Comparison of ENCODE assay signal across 1 cellular context in genomic region chr12:96230646-96231045, GRCh38.
TF ChIP-seq lines count a peak whose summit lies in the region.

No MANE protein-coding gene starts in this region.

TF ChIP-seq in WTC11, 78 proteins besides CTCF, POLR2A, EP300 and RAD21 (continued from another document):
- TF ChIP-seq, protein P1, sequence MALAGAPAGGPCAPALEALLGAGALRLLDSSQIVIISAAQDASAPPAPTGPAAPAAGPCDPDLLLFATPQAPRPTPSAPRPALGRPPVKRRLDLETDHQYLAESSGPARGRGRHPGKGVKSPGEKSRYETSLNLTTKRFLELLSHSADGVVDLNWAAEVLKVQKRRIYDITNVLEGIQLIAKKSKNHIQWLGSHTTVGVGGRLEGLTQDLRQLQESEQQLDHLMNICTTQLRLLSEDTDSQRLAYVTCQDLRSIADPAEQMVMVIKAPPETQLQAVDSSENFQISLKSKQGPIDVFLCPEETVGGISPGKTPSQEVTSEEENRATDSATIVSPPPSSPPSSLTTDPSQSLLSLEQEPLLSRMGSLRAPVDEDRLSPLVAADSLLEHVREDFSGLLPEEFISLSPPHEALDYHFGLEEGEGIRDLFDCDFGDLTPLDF (CRISPR knock-in tag; IDR thresholded peaks at IDR 0.05) = no peak
- TF ChIP-seq CDX4 (CRISPR knock-in tag; IDR thresholded peaks at IDR 0.05; ENCODE audit: borderline replicate concordance) = no peak
- TF ChIP-seq, protein P2, sequence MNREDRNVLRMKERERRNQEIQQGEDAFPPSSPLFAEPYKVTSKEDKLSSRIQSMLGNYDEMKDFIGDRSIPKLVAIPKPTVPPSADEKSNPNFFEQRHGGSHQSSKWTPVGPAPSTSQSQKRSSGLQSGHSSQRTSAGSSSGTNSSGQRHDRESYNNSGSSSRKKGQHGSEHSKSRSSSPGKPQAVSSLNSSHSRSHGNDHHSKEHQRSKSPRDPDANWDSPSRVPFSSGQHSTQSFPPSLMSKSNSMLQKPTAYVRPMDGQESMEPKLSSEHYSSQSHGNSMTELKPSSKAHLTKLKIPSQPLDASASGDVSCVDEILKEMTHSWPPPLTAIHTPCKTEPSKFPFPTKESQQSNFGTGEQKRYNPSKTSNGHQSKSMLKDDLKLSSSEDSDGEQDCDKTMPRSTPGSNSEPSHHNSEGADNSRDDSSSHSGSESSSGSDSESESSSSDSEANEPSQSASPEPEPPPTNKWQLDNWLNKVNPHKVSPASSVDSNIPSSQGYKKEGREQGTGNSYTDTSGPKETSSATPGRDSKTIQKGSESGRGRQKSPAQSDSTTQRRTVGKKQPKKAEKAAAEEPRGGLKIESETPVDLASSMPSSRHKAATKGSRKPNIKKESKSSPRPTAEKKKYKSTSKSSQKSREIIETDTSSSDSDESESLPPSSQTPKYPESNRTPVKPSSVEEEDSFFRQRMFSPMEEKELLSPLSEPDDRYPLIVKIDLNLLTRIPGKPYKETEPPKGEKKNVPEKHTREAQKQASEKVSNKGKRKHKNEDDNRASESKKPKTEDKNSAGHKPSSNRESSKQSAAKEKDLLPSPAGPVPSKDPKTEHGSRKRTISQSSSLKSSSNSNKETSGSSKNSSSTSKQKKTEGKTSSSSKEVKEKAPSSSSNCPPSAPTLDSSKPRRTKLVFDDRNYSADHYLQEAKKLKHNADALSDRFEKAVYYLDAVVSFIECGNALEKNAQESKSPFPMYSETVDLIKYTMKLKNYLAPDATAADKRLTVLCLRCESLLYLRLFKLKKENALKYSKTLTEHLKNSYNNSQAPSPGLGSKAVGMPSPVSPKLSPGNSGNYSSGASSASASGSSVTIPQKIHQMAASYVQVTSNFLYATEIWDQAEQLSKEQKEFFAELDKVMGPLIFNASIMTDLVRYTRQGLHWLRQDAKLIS (CRISPR knock-in tag; IDR thresholded peaks at IDR 0.05; ENCODE audit: borderline replicate concordance) = no peak
- TF ChIP-seq NFE2L1 (CRISPR knock-in tag; IDR thresholded peaks at IDR 0.05) = no peak
